10 cellular contexts compared by ENCODE assay signal in the genomic region with DNA sequence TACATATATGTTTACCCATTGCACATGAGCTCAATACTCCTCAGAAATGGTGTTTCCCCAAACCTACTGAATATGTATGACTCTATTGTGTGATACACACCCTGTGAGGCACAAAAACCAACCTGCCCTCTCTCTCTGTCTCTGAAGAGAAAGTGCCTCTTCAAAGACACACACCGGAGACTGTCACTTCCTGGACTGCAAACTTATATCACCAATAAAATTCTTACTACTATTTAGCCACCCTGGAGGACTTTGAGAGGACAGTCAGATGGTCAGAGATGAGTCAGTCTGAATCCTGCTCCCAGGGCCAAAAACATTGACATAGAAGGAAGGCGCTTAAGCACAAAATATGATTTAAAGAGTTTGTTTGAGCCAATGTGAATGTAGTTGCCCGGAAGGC.
DNase-seq lines count a peak whose midpoint lies in the region; ATAC-seq lines count a peak whose summit lies in the region.
"Had no signal": no experiment of that assay in that cellular context is flagged by ENCODE, and none has a peak within 500 bp of the region (broad histone marks: within the 10 kb centered on the region; RNA-seq: fewer than 3 reads in every experiment).

No MANE protein-coding gene starts in this region.

- intact Hi-C loops in naive thymus-derived CD4-positive, alpha-beta T cell (cut with micrococcal nuclease): loop anchor here (1.0 to 10.0 kb wide), 3 partner anchors 30 to 152 kb away; no protein-coding TSS in a partner anchor

- H3K4me1 ChIP-seq in naive thymus-derived CD4-positive, alpha-beta T cell (ENCODE audit: control insufficient read depth in 2 of 2, insufficient read depth in 2 of 2, low read length in 2 of 2): peaks cover 35 to 52% of the 10 kb centered on the region in 2 donors

- peak overlapping the region; percentile 72 for H3K4me3 Mint-ChIP-seq in activated naive CD8-positive, alpha-beta T cell treated with anti-CD3 and anti-CD28 coated beads, Interleukin-2, amount 50 U/mL, for 24 hours
- H3K4me3 Mint-ChIP-seq in naive thymus-derived CD4-positive, alpha-beta T cell: peak overlapping the region; percentile 63 to 89 (median 78)

- POLR2A ChIA-PET in naive thymus-derived CD4-positive, alpha-beta T cell (lab: Charles Lee): interaction anchor here (0.8 to 7.7 kb wide), 10 partner anchors 9 to 150 kb away, joined by 3 to 143 read pairs (median 6); no protein-coding TSS in a partner anchor

- no peaks in the 10 kb centered on the region for H3K27me3 ChIP-seq in naive thymus-derived CD4-positive, alpha-beta T cell (ENCODE audit: control insufficient read depth in 2 of 2, insufficient read depth in 2 of 2, low read length in 2 of 2)

- DNase-seq in COLO829 (ENCODE audit: low spot score) (peak; percentile 59), SK-MEL-5 (ENCODE audit: low read depth, low spot score) (peak; percentile 23), NCI-H1436 treated with DMSO at 0.1 percent for 48 hours (lab: John Stamatoyannopoulos, UW) (no peak), NCI-H82 (lab: John Stamatoyannopoulos, UW) (no peak), NCI-H446 treated with DMSO at 0.1 percent for 48 hours (lab: John Stamatoyannopoulos, UW) (no peak)
- peak; percentile 37 for DNase-seq in activated naive CD8-positive, alpha-beta T cell treated with anti-CD3 and anti-CD28 coated beads, Interleukin-2, amount 50 U/mL, for 24 hours
- peak in 8 of 9 donors; percentile 36 to 83 (median 68) for DNase-seq in naive thymus-derived CD4-positive, alpha-beta T cell
- DNase-seq: aorta, right cardiac atrium had no signal

- H3K27ac Mint-ChIP-seq in activated naive CD8-positive, alpha-beta T cell treated with anti-CD3 and anti-CD28 coated beads, Interleukin-2, amount 50 U/mL, for 24 hours: peak overlapping the region; percentile 91
- peak overlapping the region; percentile 89 to 99 (median 97) for H3K27ac Mint-ChIP-seq in naive thymus-derived CD4-positive, alpha-beta T cell

- ATAC-seq in activated naive CD8-positive, alpha-beta T cell treated with anti-CD3 and anti-CD28 coated beads, Interleukin-2, amount 50 U/mL, for 24 hours: peak; percentile 83
- ATAC-seq in naive thymus-derived CD4-positive, alpha-beta T cell: peak; percentile 86
- ATAC-seq in HG03457 (IDR thresholded peaks at IDR 0.05; ENCODE audit: unreplicated experiment): no peak
- ATAC-seq: right cardiac atrium had no signal

- H3K4me1 Mint-ChIP-seq in activated naive CD8-positive, alpha-beta T cell treated with anti-CD3 and anti-CD28 coated beads, Interleukin-2, amount 50 U/mL, for 24 hours: peaks cover 46% of the 10 kb centered on the region
- H3K4me1 Mint-ChIP-seq in naive thymus-derived CD4-positive, alpha-beta T cell: peaks cover 32 to 64% (median 46%) of the 10 kb centered on the region in 7 donors

- H3K36me3 ChIP-seq in naive thymus-derived CD4-positive, alpha-beta T cell (ENCODE audit: control insufficient read depth in 2 of 3, insufficient read depth in 3 of 3, low read length in 3 of 3): no peaks in the 10 kb centered on the region

- H3K27ac ChIP-seq in naive thymus-derived CD4-positive, alpha-beta T cell (ENCODE audit: low read depth, low read length): peak overlapping the region; percentile 77

- CTCF ChIA-PET in naive thymus-derived CD4-positive, alpha-beta T cell (lab: Charles Lee): interaction anchor here (0.8 to 1.4 kb wide), 5 partner anchors 16 to 59 kb away, joined by 3 to 6 read pairs (median 5); no protein-coding TSS in a partner anchor

- H3K9me3 ChIP-seq in naive thymus-derived CD4-positive, alpha-beta T cell (ENCODE audit: control insufficient read depth in 2 of 3, low read length in 3 of 3): no peaks in the 10 kb centered on the region

- in situ Hi-C loops in SK-MEL-5 (cut with HindIII; ENCODE audit: low pct_unique_long_range_greater_than_20kb, low sequenced_read_pairs): no loop called here

- H3K4me3 ChIP-seq in naive thymus-derived CD4-positive, alpha-beta T cell (ENCODE audit: low read length): peak overlapping the region; percentile 38

- H3K9me3 Mint-ChIP-seq in activated naive CD8-positive, alpha-beta T cell treated with anti-CD3 and anti-CD28 coated beads, Interleukin-2, amount 50 U/mL, for 24 hours: no peaks in the 10 kb centered on the region
- no peaks in the 10 kb centered on the region for H3K9me3 Mint-ChIP-seq in naive thymus-derived CD4-positive, alpha-beta T cell

- no peaks in the 10 kb centered on the region for H3K36me3 Mint-ChIP-seq in activated naive CD8-positive, alpha-beta T cell treated with anti-CD3 and anti-CD28 coated beads, Interleukin-2, amount 50 U/mL, for 24 hours (ENCODE audit: low read depth)
- H3K36me3 Mint-ChIP-seq in naive thymus-derived CD4-positive, alpha-beta T cell: no peaks in the 10 kb centered on the region

- H3K27me3 Mint-ChIP-seq in activated naive CD8-positive, alpha-beta T cell treated with anti-CD3 and anti-CD28 coated beads, Interleukin-2, amount 50 U/mL, for 24 hours: no peaks in the 10 kb centered on the region
- no peaks in the 10 kb centered on the region for H3K27me3 Mint-ChIP-seq in naive thymus-derived CD4-positive, alpha-beta T cell

Comparison
In these comparisons a context has a peak if more than half of its experiments do, and no peak if none do; other contexts are left out.
1. DNase-seq: peak in COLO829 (single experiment), SK-MEL-5 (single experiment), activated naive CD8-positive, alpha-beta T cell treated with anti-CD3 and anti-CD28 coated beads, Interleukin-2, amount 50 U/mL, for 24 hours (single experiment) and naive thymus-derived CD4-positive, alpha-beta T cell (8 of 9); none in NCI-H1436 treated with DMSO at 0.1 percent for 48 hours (single experiment), NCI-H82 (single experiment) and NCI-H446 treated with DMSO at 0.1 percent for 48 hours (single experiment).